In the genomic region with DNA sequence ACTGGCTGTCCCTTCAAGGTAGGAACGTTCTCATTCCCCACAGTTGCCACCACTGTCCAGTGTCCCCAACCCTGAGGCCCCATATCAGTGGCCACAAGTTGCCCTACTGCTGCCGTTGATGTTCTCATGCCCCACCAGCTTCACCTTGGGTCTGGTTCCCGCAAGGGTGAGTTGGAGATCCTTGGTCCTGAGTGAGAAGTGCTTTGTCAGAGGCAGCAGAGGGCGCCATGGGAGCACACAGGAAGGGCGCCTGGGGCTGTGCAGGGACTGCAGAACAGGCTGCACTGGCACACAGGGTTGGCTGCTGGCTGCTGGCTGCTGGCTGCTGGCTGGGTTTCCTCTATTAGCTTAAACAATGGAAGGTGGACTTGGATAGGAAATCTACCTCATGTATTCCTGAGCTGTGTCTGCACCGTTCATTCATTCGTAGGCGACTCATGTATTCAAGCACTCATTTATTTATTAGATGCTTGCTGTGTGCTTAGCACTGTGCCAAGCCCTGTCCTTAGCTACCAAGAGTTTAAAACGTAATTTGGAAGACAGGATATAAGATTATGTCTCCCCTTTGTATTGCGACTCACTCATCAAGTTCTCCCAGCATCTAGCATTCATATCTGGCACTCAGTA, we compare ENCODE assay signal across 9 cellular contexts. TPM values are rescaled to one million over a fixed set of nuclear protein-coding genes. Genes with fewer than 3 reads are reported as not detected.
A peak's percentile ranks its signal among the peaks of the same experiment; 100 is the strongest.
DNase-seq lines count a peak whose midpoint lies in the region; ATAC-seq, FAIRE-seq and TF ChIP-seq lines count a peak whose summit lies in the region.
"Had no signal": no experiment of that assay in that cellular context is flagged by ENCODE, and none has a peak within 500 bp of the region (broad histone marks: within the 10 kb centered on the region; RNA-seq: fewer than 3 reads in every experiment).

No MANE protein-coding gene starts in this region.

- no peaks in the 10 kb centered on the region for H3K36me3 ChIP-seq in CD4-positive, alpha-beta memory T cell (ENCODE audit: insufficient read depth, low read length)

- no peak overlapping the region for H3K4me3 ChIP-seq in CD4-positive, alpha-beta memory T cell (ENCODE audit: low read length in 2 of 2)
- no peak overlapping the region for H3K4me3 ChIP-seq in fibroblast of pulmonary artery (replicated peaks; ENCODE audit: low read depth, low read length)

- H3K27ac ChIP-seq in CD4-positive, alpha-beta memory T cell (ENCODE audit: low read depth, low read length) = no peak overlapping the region

- peaks cover 9 to 28% (median 17%) of the 10 kb centered on the region in 4 donors for H3K4me1 Mint-ChIP-seq in CD4-positive, alpha-beta memory T cell
- H3K4me1 Mint-ChIP-seq in activated CD4-positive, alpha-beta T cell treated with anti-CD3 and anti-CD28 coated beads, Interleukin-2, amount 10 ng/mL, durations not matched to agents 24 days and 14 days = peaks cover 7% of the 10 kb centered on the region

- peak; percentile 55 for TF ChIP-seq CTCF in fibroblast of pulmonary artery (IDR thresholded peaks at IDR 0.05; ENCODE audit: low read length, missing control alignments)

- peaks cover 18% of the 10 kb centered on the region for H3K4me1 ChIP-seq in CD4-positive, alpha-beta memory T cell (ENCODE audit: insufficient read depth, low read length)

- no peaks in the 10 kb centered on the region for H3K36me3 Mint-ChIP-seq in CD4-positive, alpha-beta memory T cell
- H3K36me3 Mint-ChIP-seq in activated CD4-positive, alpha-beta T cell treated with anti-CD3 and anti-CD28 coated beads, Interleukin-2, amount 10 ng/mL, durations not matched to agents 24 days and 14 days (ENCODE audit: low read depth) = no peaks in the 10 kb centered on the region
- H3K36me3 Mint-ChIP-seq: naive thymus-derived CD8-positive, alpha-beta T cell had no signal

- no peaks in the 10 kb centered on the region for H3K9me3 ChIP-seq in CD4-positive, alpha-beta memory T cell (ENCODE audit: control insufficient read depth in 1 of 2, low read length in 2 of 2)

- DNase-seq in CD4-positive, alpha-beta memory T cell = peak in 4 of 5 donors; percentile 15 to 34 (median 22)
- DNase-seq in H54 (ENCODE audit: insufficient read length, low spot score) = peak; percentile 63
- DNase-seq in NCI-H226 = peak; percentile 42
- DNase-seq in activated CD4-positive, alpha-beta T cell treated with anti-CD3 and anti-CD28 coated beads, Interleukin-2, amount 10 ng/mL, durations not matched to agents 24 days and 14 days = peak; percentile 79
- DNase-seq in fibroblast of pulmonary artery (ENCODE audit: low read depth) = peak; percentile 76
- DNase-seq in posterior vena cava (ENCODE audit: low spot score) = peak; percentile 90

- FAIRE-seq in H54 (lab: Jason Lieb, UNC) = no peak

- CTCF ChIA-PET in CD4-positive, alpha-beta memory T cell (lab: Charles Lee; ENCODE audit: partially characterized antibody) = interaction anchor here (1.0 to 4.2 kb wide), 10 partner anchors 9 to 143 kb away, joined by 3 to 35 read pairs (median 3); no protein-coding TSS in a partner anchor

- peaks cover 0 to 2% of the 10 kb centered on the region in 2 donors for H3K27me3 Mint-ChIP-seq in CD4-positive, alpha-beta memory T cell
- peaks cover 2% of the 10 kb centered on the region for H3K27me3 Mint-ChIP-seq in activated CD4-positive, alpha-beta T cell treated with anti-CD3 and anti-CD28 coated beads, Interleukin-2, amount 10 ng/mL, durations not matched to agents 24 days and 14 days

- H3K27me3 ChIP-seq in CD4-positive, alpha-beta memory T cell (ENCODE audit: insufficient read depth, low read length) = no peaks in the 10 kb centered on the region

- no peaks in the 10 kb centered on the region for H3K9me3 Mint-ChIP-seq in CD4-positive, alpha-beta memory T cell
- no peaks in the 10 kb centered on the region for H3K9me3 Mint-ChIP-seq in activated CD4-positive, alpha-beta T cell treated with anti-CD3 and anti-CD28 coated beads, Interleukin-2, amount 10 ng/mL, durations not matched to agents 24 days and 14 days
- H3K9me3 Mint-ChIP-seq: naive thymus-derived CD8-positive, alpha-beta T cell had no signal

- POLR2A ChIA-PET in CD4-positive, alpha-beta memory T cell (lab: Charles Lee; ENCODE audit: partially characterized antibody) = no interaction called here

- H3K4me3 Mint-ChIP-seq in CD4-positive, alpha-beta memory T cell = no peak overlapping the region
- H3K4me3 Mint-ChIP-seq in activated CD4-positive, alpha-beta T cell treated with anti-CD3 and anti-CD28 coated beads, Interleukin-2, amount 10 ng/mL, durations not matched to agents 24 days and 14 days = no peak overlapping the region

- intact Hi-C loops in CD4-positive, alpha-beta memory T cell (cut with micrococcal nuclease) = no loop called here
- intact Hi-C loops in activated CD4-positive, alpha-beta T cell treated with anti-CD3 and anti-CD28 coated beads, Interleukin-2, amount 10 ng/mL, durations not matched to agents 24 days and 14 days (cut with micrococcal nuclease) = no loop called here
- intact Hi-C loops in posterior vena cava (cut with DNase I) = no loop called here

- no peak for ATAC-seq in GM21723 (IDR thresholded peaks at IDR 0.05; ENCODE audit: unreplicated experiment)
- ATAC-seq in HG03196 (IDR thresholded peaks at IDR 0.05; ENCODE audit: unreplicated experiment) = no peak

- no peak for TF ChIP-seq POLR2A in H54 (IDR thresholded peaks at IDR 0.05; ENCODE audit: low read depth, low read length)

- no peak overlapping the region for H3K27ac Mint-ChIP-seq in CD4-positive, alpha-beta memory T cell
- H3K27ac Mint-ChIP-seq in activated CD4-positive, alpha-beta T cell treated with anti-CD3 and anti-CD28 coated beads, Interleukin-2, amount 10 ng/mL, durations not matched to agents 24 days and 14 days = no peak overlapping the region

RNA-seq across cellular contexts. Expression of a gene that starts 2.1 kb away (rescaled TPM):
- total RNA-seq in CD4-positive, alpha-beta memory T cell = 1 to 10 TPM; 7.4 to 7.7 TPM
- 10 to 100 TPM in 1 of 2 donors, 1 to 10 TPM in 1; 8.0 to 11.6 TPM for polyA plus RNA-seq in CD4-positive, alpha-beta memory T cell
- total RNA-seq in activated CD4-positive, alpha-beta T cell treated with anti-CD3 and anti-CD28 coated beads, Interleukin-2, amount 10 ng/mL, durations not matched to agents 24 days and 14 days = not detected in 2 replicates
- 100 to 1,000 TPM; 158 to 525 TPM for total RNA-seq in posterior vena cava

RNA-seq across cellular contexts. Expression of a gene that starts 6.9 kb away (rescaled TPM):
- total RNA-seq in CD4-positive, alpha-beta memory T cell = not detected
- polyA plus RNA-seq in CD4-positive, alpha-beta memory T cell = not detected
- total RNA-seq in activated CD4-positive, alpha-beta T cell treated with anti-CD3 and anti-CD28 coated beads, Interleukin-2, amount 10 ng/mL, durations not matched to agents 24 days and 14 days = not detected in 2 replicates
- total RNA-seq in posterior vena cava = not detected
- total RNA-seq: naive thymus-derived CD8-positive, alpha-beta T cell had no signal
- polyA plus RNA-seq: naive thymus-derived CD8-positive, alpha-beta T cell had no signal

RNA-seq across cellular contexts. Expression of a gene that starts 19.9 kb away (rescaled TPM):
- total RNA-seq in CD4-positive, alpha-beta memory T cell = not detected
- polyA plus RNA-seq in CD4-positive, alpha-beta memory T cell = under 1 TPM in 1 of 2 donors, not detected in 1; 0.95 TPM
- not detected in 2 replicates for total RNA-seq in activated CD4-positive, alpha-beta T cell treated with anti-CD3 and anti-CD28 coated beads, Interleukin-2, amount 10 ng/mL, durations not matched to agents 24 days and 14 days
- 10 to 100 TPM; 12.6 to 34.4 TPM for total RNA-seq in posterior vena cava
- total RNA-seq: naive thymus-derived CD8-positive, alpha-beta T cell had no signal

RNA-seq across cellular contexts. Expression of a gene that starts 35.3 kb away (rescaled TPM):
- total RNA-seq in CD4-positive, alpha-beta memory T cell = under 1 TPM in 1 of 2 experiments, not detected in 1; 0.73 TPM
- 1 to 10 TPM; 1.6 to 4.0 TPM for polyA plus RNA-seq in CD4-positive, alpha-beta memory T cell
- total RNA-seq in activated CD4-positive, alpha-beta T cell treated with anti-CD3 and anti-CD28 coated beads, Interleukin-2, amount 10 ng/mL, durations not matched to agents 24 days and 14 days = not detected in 2 replicates
- total RNA-seq in posterior vena cava = 100 to 1,000 TPM; 123 to 360 TPM
- total RNA-seq: naive thymus-derived CD8-positive, alpha-beta T cell had no signal

RNA-seq across cellular contexts. Expression of a gene that starts 42.8 kb away (rescaled TPM):
- not detected for total RNA-seq in CD4-positive, alpha-beta memory T cell
- not detected for polyA plus RNA-seq in CD4-positive, alpha-beta memory T cell
- total RNA-seq in activated CD4-positive, alpha-beta T cell treated with anti-CD3 and anti-CD28 coated beads, Interleukin-2, amount 10 ng/mL, durations not matched to agents 24 days and 14 days = not detected in 2 replicates
- not detected for total RNA-seq in posterior vena cava
- total RNA-seq: naive thymus-derived CD8-positive, alpha-beta T cell had no signal
- polyA plus RNA-seq: naive thymus-derived CD8-positive, alpha-beta T cell had no signal

Comparison
In these comparisons a context has a peak if more than half of its experiments do, and no peak if none do; other contexts are left out.
1. DNase-seq: peak in every context shown above with its lines; median percentile 90 in posterior vena cava; 79 in activated CD4-positive, alpha-beta T cell treated with anti-CD3 and anti-CD28 coated beads, Interleukin-2, amount 10 ng/mL, durations not matched to agents 24 days and 14 days; 76 in fibroblast of pulmonary artery; 63 in H54; 42 in NCI-H226; 22 in CD4-positive, alpha-beta memory T cell.
2. RNA of a gene that starts 2.1 kb away (total RNA-seq): 158 to 525 TPM in posterior vena cava; 7.4 to 7.7 TPM in CD4-positive, alpha-beta memory T cell and not detected in activated CD4-positive, alpha-beta T cell treated with anti-CD3 and anti-CD28 coated beads, Interleukin-2, amount 10 ng/mL, durations not matched to agents 24 days and 14 days; every median in the first group is over 10 times any median in the second.
3. RNA of a gene that starts 19.9 kb away (total RNA-seq): 12.6 to 34.4 TPM in posterior vena cava; not detected in CD4-positive, alpha-beta memory T cell and not detected in activated CD4-positive, alpha-beta T cell treated with anti-CD3 and anti-CD28 coated beads, Interleukin-2, amount 10 ng/mL, durations not matched to agents 24 days and 14 days; every median in the first group is over 10 times any median in the second.